Comparison of ENCODE assay signal across 8 cellular contexts in genomic region chr5:145835839-145836222, GRCh38. TPM values are rescaled to one million over a fixed set of nuclear protein-coding genes. Genes with fewer than 3 reads are reported as not detected.
A peak's percentile ranks its signal among the peaks of the same experiment; 100 is the strongest.
DNase-seq lines count a peak whose midpoint lies in the region.

No MANE protein-coding gene starts in this region.

- peak overlapping the region; percentile 89 to 96 (median 95) for H3K4me3 ChIP-seq in subcutaneous abdominal adipose tissue (ENCODE audit: low read depth in 1 of 5, low read length in 5 of 5)

- H3K9me3 Mint-ChIP-seq in activated naive CD8-positive, alpha-beta T cell treated with anti-CD3 and anti-CD28 coated beads for 36 hours, result no peaks in the 10 kb centered on the region
- H3K9me3 Mint-ChIP-seq in immature natural killer cell, result no peaks in the 10 kb centered on the region

- no peaks in the 10 kb centered on the region for H3K4me1 Mint-ChIP-seq in activated naive CD8-positive, alpha-beta T cell treated with anti-CD3 and anti-CD28 coated beads for 36 hours
- peaks cover 6 to 27% of the 10 kb centered on the region in 2 donors for H3K4me1 Mint-ChIP-seq in immature natural killer cell

- H3K27ac ChIP-seq in subcutaneous abdominal adipose tissue (ENCODE audit: low read depth, low read length), result peak overlapping the region; percentile 37

- H3K27ac Mint-ChIP-seq in activated naive CD8-positive, alpha-beta T cell treated with anti-CD3 and anti-CD28 coated beads for 36 hours, result no peak overlapping the region
- no peak overlapping the region for H3K27ac Mint-ChIP-seq in immature natural killer cell

- H3K27me3 ChIP-seq in subcutaneous abdominal adipose tissue (ENCODE audit: control insufficient read depth in 5 of 5, insufficient read depth in 4 of 5, low read length in 5 of 5), result no peaks in the 10 kb centered on the region

- H3K9ac ChIP-seq in subcutaneous abdominal adipose tissue (ENCODE audit: low read length in 5 of 5), result peak overlapping the region; percentile 68 to 89 (median 83)

- no peaks in the 10 kb centered on the region for H3K9me3 ChIP-seq in subcutaneous abdominal adipose tissue (ENCODE audit: control insufficient read depth in 5 of 5, low read length in 5 of 5)

- no peaks in the 10 kb centered on the region for H3K36me3 Mint-ChIP-seq in activated naive CD8-positive, alpha-beta T cell treated with anti-CD3 and anti-CD28 coated beads for 36 hours
- H3K36me3 Mint-ChIP-seq in immature natural killer cell, result peaks cover 0 to 3% (median 0%) of the 10 kb centered on the region in 3 donors

- H3K36me3 ChIP-seq in subcutaneous abdominal adipose tissue (ENCODE audit: control insufficient read depth in 5 of 5, insufficient read depth in 5 of 5, low read length in 5 of 5), result no peaks in the 10 kb centered on the region

- H3K27me3 Mint-ChIP-seq in activated naive CD8-positive, alpha-beta T cell treated with anti-CD3 and anti-CD28 coated beads for 36 hours, result peaks cover 32% of the 10 kb centered on the region
- H3K27me3 Mint-ChIP-seq in immature natural killer cell (ENCODE audit: low read depth in 3 of 3), result peaks cover 0 to 3% (median 2%) of the 10 kb centered on the region in 3 donors

- peak overlapping the region; percentile 25 for H3K4me3 Mint-ChIP-seq in activated naive CD8-positive, alpha-beta T cell treated with anti-CD3 and anti-CD28 coated beads for 36 hours
- H3K4me3 Mint-ChIP-seq in immature natural killer cell, result peak overlapping the region; percentile 75 to 84 (median 80)

- peak; percentile 15 for DNase-seq in NCI-H2227 (lab: John Stamatoyannopoulos, UW; ENCODE audit: unreplicated experiment)
- no peak for DNase-seq in NCI-H2227 treated with DMSO at 0.1 percent for 48 hours (lab: John Stamatoyannopoulos, UW)
- no peak for DNase-seq in activated naive CD8-positive, alpha-beta T cell treated with anti-CD3 and anti-CD28 coated beads for 36 hours
- DNase-seq in immature natural killer cell, result no peak
- DNase-seq in cerebellum (ENCODE audit: low spot score), result no peak
- no peak for DNase-seq in NCI-H526 treated with DMSO at 0.1 percent for 48 hours (lab: John Stamatoyannopoulos, UW)
- DNase-seq in stimulated activated CD4-positive, alpha-beta T cell treated with anti-CD3 and anti-CD28 coated beads, Interleukin-12 subunit alpha, Interleukin-12 subunit beta, amount 100 ng/mL, for 4 hours, result no peak

- peaks cover 5 to 17% (median 17%) of the 10 kb centered on the region in 5 donors for H3K4me1 ChIP-seq in subcutaneous abdominal adipose tissue (ENCODE audit: control insufficient read depth in 5 of 5, insufficient read depth in 5 of 5, low read length in 5 of 5)

RNA-seq across cellular contexts. Expression of gene PRELID2, which starts 0.7 kb away (rescaled TPM):
- 1 to 10 TPM; 2.2 to 2.5 TPM for total RNA-seq in activated naive CD8-positive, alpha-beta T cell treated with anti-CD3 and anti-CD28 coated beads for 36 hours
- 1 to 10 TPM in 2 of 3 donors, under 1 TPM in 1; 0.62 to 1.9 (median 1.4) TPM for polyA plus RNA-seq in immature natural killer cell
- 22.9 TPM for total RNA-seq in cerebellum

RNA-seq across cellular contexts. Expression of gene GRXCR2, which starts 37.0 kb away (rescaled TPM):
- not detected for total RNA-seq in activated naive CD8-positive, alpha-beta T cell treated with anti-CD3 and anti-CD28 coated beads for 36 hours
- not detected for polyA plus RNA-seq in immature natural killer cell
- not detected for total RNA-seq in cerebellum
